ENCODE assay signal across 21 cellular contexts in the genomic region with DNA sequence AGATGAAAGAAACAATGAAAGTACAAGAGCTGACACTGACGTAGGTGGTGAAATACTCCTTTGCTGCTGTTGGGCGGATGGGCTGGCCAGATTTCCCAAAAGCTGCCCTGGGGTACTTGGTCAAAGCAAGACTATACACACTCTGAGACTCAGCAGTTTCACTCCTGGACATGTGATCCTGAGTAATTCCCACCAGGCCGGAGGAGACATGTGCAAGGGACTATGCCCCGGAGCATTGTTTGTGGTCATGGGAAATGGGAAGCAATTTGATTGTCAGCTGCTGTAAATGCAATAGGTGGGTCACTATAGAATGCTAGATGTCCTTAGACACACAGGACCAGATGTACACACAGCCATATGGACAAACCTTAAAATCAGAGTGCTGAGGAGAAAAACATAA.
DNase-seq lines count a peak whose midpoint lies in the region; ATAC-seq and TF ChIP-seq lines count a peak whose summit lies in the region.
"Had no signal": no experiment of that assay in that cellular context is flagged by ENCODE, and none has a peak within 500 bp of the region (broad histone marks: within the 10 kb centered on the region; RNA-seq: fewer than 3 reads in every experiment).

No MANE protein-coding gene starts in this region.

- peaks cover 15% of the 10 kb centered on the region for H3K4me1 Mint-ChIP-seq in activated T-helper 2 cell treated with anti-CD3 and anti-CD28 coated beads, Interferon-gamma antibody, Interleukin-2, Interleukin-4, amounts not matched to agents 10 μg/mL and 5 μg/mL and 100 μg/mL, durations not matched to agents 14 hours and 24 hours and 36 hours (ENCODE audit: low read depth)

- H3K27me3 ChIP-seq in adipocyte (replicated peaks; ENCODE audit: control insufficient read depth, insufficient read depth, low read length) (no peaks in the 10 kb centered on the region), gastroesophageal sphincter (no peaks in the 10 kb centered on the region)
- H3K27me3 ChIP-seq: dorsolateral prefrontal cortex, left lung, spleen had no signal

- H3K27me3 Mint-ChIP-seq in activated T-helper 2 cell treated with anti-CD3 and anti-CD28 coated beads, Interferon-gamma antibody, Interleukin-2, Interleukin-4, amounts not matched to agents 10 μg/mL and 5 μg/mL and 100 μg/mL, durations not matched to agents 14 hours and 24 hours and 36 hours (ENCODE audit: low read depth) = peaks cover 26% of the 10 kb centered on the region
- H3K27me3 Mint-ChIP-seq: type B pancreatic cell had no signal

- WGBS in gastroesophageal sphincter (ENCODE audit: low coverage in 1 of 2), 2 donors = 57 to 67% methylated on average over 3 to 4 of the region's 4 CpGs

- intact Hi-C loops in sciatic nerve (cut with DNase I) = no loop called here
- intact Hi-C loops in activated T-helper 2 cell treated with anti-CD3 and anti-CD28 coated beads, Interferon-gamma antibody, Interleukin-2, Interleukin-4, amounts not matched to agents 10 μg/mL and 5 μg/mL and 100 μg/mL, durations not matched to agents 14 hours and 24 hours and 36 hours (cut with micrococcal nuclease) = no loop called here

- H3K4me3 Mint-ChIP-seq in activated T-helper 2 cell treated with anti-CD3 and anti-CD28 coated beads, Interferon-gamma antibody, Interleukin-2, Interleukin-4, amounts not matched to agents 10 μg/mL and 5 μg/mL and 100 μg/mL, durations not matched to agents 14 hours and 24 hours and 36 hours (ENCODE audit: low read depth) = no peak overlapping the region
- H3K4me3 Mint-ChIP-seq: neural crest cell, type B pancreatic cell had no signal

- TF ChIP-seq EP300 in gastroesophageal sphincter (IDR thresholded peaks at IDR 0.05) = no peak

- peak; percentile 29 for ATAC-seq in gastroesophageal sphincter
- ATAC-seq in sciatic nerve = peak; percentile 33
- no peak for ATAC-seq in HG03457 (IDR thresholded peaks at IDR 0.05; ENCODE audit: unreplicated experiment)
- ATAC-seq: HCT116, left lung had no signal

- no peaks in the 10 kb centered on the region for H3K36me3 Mint-ChIP-seq in activated T-helper 2 cell treated with anti-CD3 and anti-CD28 coated beads, Interferon-gamma antibody, Interleukin-2, Interleukin-4, amounts not matched to agents 10 μg/mL and 5 μg/mL and 100 μg/mL, durations not matched to agents 14 hours and 24 hours and 36 hours (ENCODE audit: low read depth)

- no peak overlapping the region for H3K4me3 ChIP-seq in adipocyte (ENCODE audit: low read length)
- no peak overlapping the region for H3K4me3 ChIP-seq in gastroesophageal sphincter
- H3K4me3 ChIP-seq: dorsolateral prefrontal cortex, left lung, spleen had no signal

- DNase-seq in NCI-H226 (peak; percentile 43), adipocyte (ENCODE audit: low read depth) (peak; percentile 27), sciatic nerve (ENCODE audit: low spot score) (no peak)
- no peak for DNase-seq in activated naive CD4-positive, alpha-beta T cell treated with anti-CD3 and anti-CD28 coated beads, Interleukin-2, amount 50 U/mL, for 16 hours
- no peak for DNase-seq in activated T-helper 2 cell treated with anti-CD3 and anti-CD28 coated beads, Interferon-gamma antibody, Interleukin-2, Interleukin-4, amounts not matched to agents 10 μg/mL and 5 μg/mL and 100 μg/mL, durations not matched to agents 14 hours and 24 hours and 36 hours (ENCODE audit: low spot score)
- DNase-seq: activated CD4-positive, alpha-beta T cell treated with anti-CD3 and anti-CD28 coated beads, Interleukin-2, amount 50 U/mL, for 1 hour; activated CD8-positive, alpha-beta memory T cell treated with anti-CD3 and anti-CD28 coated beads, Interleukin-2, amount 50 U/mL, for 48 hours; activated effector memory CD4-positive, alpha-beta T cell treated with Interleukin-2 at 50 U/mL for 16 hours; dorsolateral prefrontal cortex; left lung; NCI-H1105 treated with DMSO at 0.1 percent for 48 hours; NCI-H2171; Right ventricle myocardium superior; spleen; stimulated activated CD4-positive, alpha-beta T cell treated with anti-CD3 and anti-CD28 coated beads, Interleukin-4, amount 100 ng/mL, for 24 hours; T-helper 1 cell had no signal

- H3K36me3 ChIP-seq in adipocyte (ENCODE audit: control insufficient read depth, insufficient read depth, low read length, severe bottlenecking) = no peaks in the 10 kb centered on the region
- peaks cover 0 to 9% of the 10 kb centered on the region in 2 donors for H3K36me3 ChIP-seq in gastroesophageal sphincter
- H3K36me3 ChIP-seq: left lung, spleen had no signal

- H3K4me1 ChIP-seq in adipocyte (ENCODE audit: control insufficient read depth, insufficient read depth, low read length) (peaks cover 15% of the 10 kb centered on the region), gastroesophageal sphincter (peaks cover 0 to 21% (median 0%) of the 10 kb centered on the region in 3 donors)

- H3K9ac ChIP-seq in adipocyte (ENCODE audit: low read length) = no peak overlapping the region

- TF ChIP-seq CTCF in gastroesophageal sphincter (IDR thresholded peaks at IDR 0.05) = no peak

- no peak overlapping the region for H3K27ac ChIP-seq in gastroesophageal sphincter
- H3K27ac ChIP-seq: dorsolateral prefrontal cortex, left lung, spleen had no signal

- no peak for TF ChIP-seq POLR2A in gastroesophageal sphincter (IDR thresholded peaks at IDR 0.05)

- no peak overlapping the region for H3K27ac Mint-ChIP-seq in activated T-helper 2 cell treated with anti-CD3 and anti-CD28 coated beads, Interferon-gamma antibody, Interleukin-2, Interleukin-4, amounts not matched to agents 10 μg/mL and 5 μg/mL and 100 μg/mL, durations not matched to agents 14 hours and 24 hours and 36 hours
- H3K27ac Mint-ChIP-seq: type B pancreatic cell had no signal

- no peaks in the 10 kb centered on the region for H3K9me3 ChIP-seq in adipocyte (ENCODE audit: control insufficient read depth, low read length)
- no peaks in the 10 kb centered on the region for H3K9me3 ChIP-seq in gastroesophageal sphincter
- H3K9me3 ChIP-seq: left lung, spleen had no signal

- no peaks in the 10 kb centered on the region for H3K9me3 Mint-ChIP-seq in activated T-helper 2 cell treated with anti-CD3 and anti-CD28 coated beads, Interferon-gamma antibody, Interleukin-2, Interleukin-4, amounts not matched to agents 10 μg/mL and 5 μg/mL and 100 μg/mL, durations not matched to agents 14 hours and 24 hours and 36 hours
- H3K9me3 Mint-ChIP-seq: neural crest cell, type B pancreatic cell had no signal

Comparison
In these comparisons a context has a peak if more than half of its experiments do, and no peak if none do; other contexts are left out.
1. DNase-seq: peak in NCI-H226 (single experiment) and adipocyte (single experiment); none in sciatic nerve (single experiment), activated naive CD4-positive, alpha-beta T cell treated with anti-CD3 and anti-CD28 coated beads, Interleukin-2, amount 50 U/mL, for 16 hours (single experiment) and activated T-helper 2 cell treated with anti-CD3 and anti-CD28 coated beads, Interferon-gamma antibody, Interleukin-2, Interleukin-4, amounts not matched to agents 10 μg/mL and 5 μg/mL and 100 μg/mL, durations not matched to agents 14 hours and 24 hours and 36 hours (single experiment).